ENCODE assay signal across 20 cellular contexts in genomic region chr10:123666318-123667291, GRCh38. TPM values are rescaled to one million over a fixed set of nuclear protein-coding genes. Genes with fewer than 3 reads are reported as not detected.
DNase-seq lines count a peak whose midpoint lies in the region; ATAC-seq and TF ChIP-seq lines count a peak whose summit lies in the region.
"Had no signal": no experiment of that assay in that cellular context is flagged by ENCODE, and none has a peak within 500 bp of the region (broad histone marks: within the 10 kb centered on the region; RNA-seq: fewer than 3 reads in every experiment).

Gene GPR26, plus strand, starts transcription at chr10:123666355. Its CDS starts 53 bp downstream, at chr10:123666408.

- DNase-seq in NCI-H748 (lab: John Stamatoyannopoulos, UW; ENCODE audit: unreplicated experiment) (peak; percentile 38), NCI-H748 treated with DMSO at 0.1 percent for 48 hours (lab: John Stamatoyannopoulos, UW) (no peak), cerebellum (ENCODE audit: low spot score) (no peak), islet precursor cell (peak; percentile 74), testis (peak; percentile 24), mucosa of gallbladder (ENCODE audit: low spot score) (no peak)
- DNase-seq: activated CD4-positive, alpha-beta T cell treated with anti-CD3 and anti-CD28 coated beads for 48 hours; activated gamma-delta T cell; CD4-positive, alpha-beta T cell; HFFc6; NCI-H187; PC-9; stimulated activated CD4-positive, alpha-beta T cell treated with anti-CD3 and anti-CD28 coated beads, Interleukin-1b, Interleukin-23, amount 100 ng/mL, for 48 hours; stomach had no signal

- 58 to 62% methylated on average over 13 to 47 of the region's 103 CpGs for WGBS in testis, 2 donors

- H3K27me3 ChIP-seq in testis = no peaks in the 10 kb centered on the region

- intact Hi-C loops in testis (cut with DNase I; ENCODE audit: low total_unique reads) = no loop called here

- TF ChIP-seq POLR2A in testis (IDR thresholded peaks at IDR 0.05) = no peak
- no peak for TF ChIP-seq POLR2A in GM18505 (IDR thresholded peaks at IDR 0.05; ENCODE audit: borderline replicate concordance, extremely low read depth, insufficient read depth, insufficient read length)

- no peak for TF ChIP-seq CTCF in testis (IDR thresholded peaks at IDR 0.05)

- peak within 1 kb of the TSS; percentile 18 to 23 for H3K4me3 ChIP-seq in testis
- H3K4me3 ChIP-seq: coronary artery, PC-9, SK-N-MC, stomach had no signal

- ATAC-seq in GM21367 (IDR thresholded peaks at IDR 0.05; ENCODE audit: unreplicated experiment) (no peak), GM18505 (IDR thresholded peaks at IDR 0.05; ENCODE audit: unreplicated experiment) (no peak)

- H3K4me1 ChIP-seq in testis = no peaks in the 10 kb centered on the region
- H3K4me1 ChIP-seq: stomach had no signal

- no peaks in the 10 kb centered on the region for H3K9me3 ChIP-seq in testis

- H3K36me3 ChIP-seq in testis (ENCODE audit: low read depth, missing control alignments) = no peaks in the 10 kb centered on the region
- H3K36me3 ChIP-seq: stomach had no signal

- no peak within 1 kb of the TSS for H3K27ac ChIP-seq in testis
- H3K27ac ChIP-seq: coronary artery, epithelial cell of prostate, PC-9, SK-N-MC, stomach had no signal

RNA-seq across cellular contexts. Expression of gene GPR26, which starts in this region (rescaled TPM):
- 12.0 TPM for total RNA-seq in cerebellum
- total RNA-seq in testis = under 1 TPM; 0.31 to 0.37 TPM
- polyA plus RNA-seq in testis (ENCODE audit: insufficient read depth, low read depth, low replicate concordance) = 0.15 TPM
- total RNA-seq in mucosa of gallbladder = not detected
- total RNA-seq: CD4-positive, alpha-beta T cell; HFFc6; PC-9; stomach had no signal
- polyA plus RNA-seq: keratinocyte, stomach had no signal

Comparison
In these comparisons a context has a peak if more than half of its experiments do, and no peak if none do; other contexts are left out.
1. DNase-seq: peak in NCI-H748 (single experiment) and islet precursor cell (single experiment); none in NCI-H748 treated with DMSO at 0.1 percent for 48 hours (single experiment), cerebellum (single experiment) and mucosa of gallbladder (single experiment).
2. Peak in DNase-seq and H3K4me3 ChIP-seq in testis; RNA of the gene not detected or under 1 TPM.